Comparison of ENCODE assay signal across 1 cellular context in genomic region chr17:37490638-37491614, GRCh38.
TF ChIP-seq lines count a peak whose summit lies in the region.

No MANE protein-coding gene starts in this region.

TF ChIP-seq in WTC11, 78 proteins besides CTCF, POLR2A, EP300 and RAD21 (continued from another document):
- TF ChIP-seq PRDM15 (CRISPR knock-in tag; IDR thresholded peaks at IDR 0.05): no peak
- TF ChIP-seq FOXP1 (CRISPR knock-in tag; IDR thresholded peaks at IDR 0.05; ENCODE audit: borderline replicate concordance): no peak
- TF ChIP-seq CBFB (CRISPR knock-in tag; IDR thresholded peaks at IDR 0.05; ENCODE audit: low read depth): no peak
- TF ChIP-seq ZNF512 (CRISPR knock-in tag; IDR thresholded peaks at IDR 0.05; ENCODE audit: borderline replicate concordance): no peak
- no peak; the same call in 1 of the 2 replicates for TF ChIP-seq MAX (CRISPR knock-in tag; IDR thresholded peaks at IDR 0.05)
- no peak for TF ChIP-seq NR1H2 (CRISPR knock-in tag; IDR thresholded peaks at IDR 0.05)
- no peak for TF ChIP-seq ZNF121 (CRISPR knock-in tag; IDR thresholded peaks at IDR 0.05)
- no peak for TF ChIP-seq ZNF416 (CRISPR knock-in tag; IDR thresholded peaks at IDR 0.05)
- no peak for TF ChIP-seq PREB (CRISPR knock-in tag; IDR thresholded peaks at IDR 0.05; ENCODE audit: borderline replicate concordance)
